In the genomic region with DNA sequence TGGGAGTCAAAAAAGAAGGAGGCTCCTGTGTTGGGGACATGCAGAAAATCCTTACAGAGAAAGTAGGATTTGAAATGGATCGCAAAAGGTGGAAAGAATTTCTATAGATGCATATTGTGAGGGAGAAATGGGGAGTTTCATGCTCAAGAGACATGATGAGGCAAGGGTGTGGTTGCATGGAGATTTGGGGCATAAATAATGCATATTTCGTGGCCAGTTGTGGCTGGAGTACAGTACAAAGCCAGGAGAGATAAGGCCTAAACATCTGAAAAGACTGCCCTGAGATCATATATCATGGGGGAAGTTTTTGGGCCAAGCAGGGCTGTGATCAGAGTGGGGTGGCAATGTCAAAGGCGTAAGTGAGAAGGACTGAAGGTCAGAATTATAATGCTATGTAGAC, we compare ENCODE assay signal across 25 cellular contexts.
"Had no signal": no experiment of that assay in that cellular context is flagged by ENCODE, and none has a peak within 500 bp of the region (broad histone marks: within the 10 kb centered on the region; RNA-seq: fewer than 3 reads in every experiment).

No MANE protein-coding gene starts in this region.

- H3K4me3 ChIP-seq: cardiac muscle cell, K562 had no signal

- DNase-seq: activated CD4-positive, alpha-beta memory T cell treated with anti-CD3 and anti-CD28 coated beads for 36 hours; activated CD4-positive, alpha-beta T cell treated with anti-CD3 and anti-CD28 coated beads, Interleukin-2, amount 10 ng/mL, durations not matched to agents 7 days and 5 days; activated CD4-positive, CD25-positive, alpha-beta regulatory T cell; activated CD8-positive, alpha-beta memory T cell treated with anti-CD3 and anti-CD28 coated beads for 24 hours; activated gamma-delta T cell; activated naive CD4-positive, alpha-beta T cell treated with anti-CD3 and anti-CD28 coated beads for 36 hours; activated T-cell treated with anti-CD3 and anti-CD28 coated beads, Interleukin-2, amount 50 U/mL, for 4 hours; anterior cingulate cortex; Karpas-422; NCI-H1048; NCI-H1930; NCI-H2107; NCI-H2171 treated with DMSO at 0.1 percent for 48 hours; NCI-H345; NCI-H510A; NCI-H526 treated with DMSO at 0.1 percent for 48 hours; NCI-H82; RPMI8226; SK-N-SH; T-helper 1 cell had no signal

- H3K4me2 ChIP-seq: SK-N-SH had no signal

- H3K36me3 ChIP-seq: cardiac muscle cell had no signal

- H3K27me3 ChIP-seq: cardiac muscle cell had no signal

- FAIRE-seq: K562 had no signal

- H3K9ac ChIP-seq: SK-N-SH had no signal

- ATAC-seq: activated T-cell treated with anti-CD3 and anti-CD28 coated beads, Interleukin-2, amount 50 U/mL, for 4 hours; K562; Panc1; Right ventricle myocardium inferior had no signal

- H3K27ac ChIP-seq: cardiac muscle cell, VCaP had no signal
